Comparison of ENCODE assay signal across 1 cellular context in the genomic region with DNA sequence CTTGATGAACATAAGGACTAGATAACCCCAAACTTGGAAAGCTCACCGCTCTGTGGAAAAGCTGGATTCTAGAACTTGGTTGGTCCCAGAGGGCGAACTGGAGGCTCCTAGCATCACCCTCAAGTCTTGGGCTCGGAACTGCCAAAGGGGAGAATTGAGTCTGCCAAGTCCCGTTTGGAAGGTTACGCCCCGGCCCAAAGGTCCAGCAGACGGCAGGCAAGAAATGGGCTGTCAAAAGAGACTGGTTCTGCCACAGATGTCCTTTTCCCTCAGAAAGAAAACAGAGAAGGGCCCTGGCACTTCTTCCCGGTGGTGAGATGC.
TF ChIP-seq lines count a peak whose summit lies in the region.

No MANE protein-coding gene starts in this region.

TF ChIP-seq in IMR-90, 13 proteins besides CTCF, POLR2A, EP300 and RAD21:
- TF ChIP-seq RCOR1 (IDR thresholded peaks at IDR 0.05; ENCODE audit: insufficient replicate concordance, low read length) (no peak), MAZ (IDR thresholded peaks at IDR 0.05; ENCODE audit: borderline replicate concordance, low read depth, low read length) (no peak)
